Comparison of ENCODE assay signal across 1 cellular context in the genomic region with DNA sequence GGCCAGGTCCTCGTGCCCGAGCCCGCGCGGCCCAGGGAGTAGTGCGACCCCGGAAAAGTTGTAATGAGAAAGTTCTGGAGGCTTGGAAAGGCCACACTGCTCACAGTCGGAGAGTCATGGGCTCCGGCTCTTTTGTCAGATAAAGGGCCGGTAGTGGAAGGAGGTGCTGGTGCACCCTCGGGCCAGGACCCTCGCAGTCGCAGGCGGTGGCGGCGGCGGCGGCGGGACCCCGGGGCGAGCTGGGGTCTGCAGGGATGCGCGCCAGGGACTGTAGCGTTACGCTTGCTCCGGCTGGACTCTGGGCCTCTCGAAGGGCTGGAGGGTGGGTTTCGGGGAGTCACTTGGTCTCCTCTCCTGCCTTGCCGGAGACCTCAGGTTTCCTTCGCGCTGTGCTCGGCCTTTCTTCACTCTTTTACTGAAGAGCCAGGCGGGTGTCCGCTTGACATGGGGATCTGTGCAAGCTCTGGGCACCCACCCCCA.
TF ChIP-seq lines count a peak whose summit lies in the region.

No MANE protein-coding gene starts in this region.

TF ChIP-seq in GM12878, 131 proteins besides CTCF, POLR2A, EP300 and RAD21 (continued from another document):
- TF ChIP-seq, protein P1, sequence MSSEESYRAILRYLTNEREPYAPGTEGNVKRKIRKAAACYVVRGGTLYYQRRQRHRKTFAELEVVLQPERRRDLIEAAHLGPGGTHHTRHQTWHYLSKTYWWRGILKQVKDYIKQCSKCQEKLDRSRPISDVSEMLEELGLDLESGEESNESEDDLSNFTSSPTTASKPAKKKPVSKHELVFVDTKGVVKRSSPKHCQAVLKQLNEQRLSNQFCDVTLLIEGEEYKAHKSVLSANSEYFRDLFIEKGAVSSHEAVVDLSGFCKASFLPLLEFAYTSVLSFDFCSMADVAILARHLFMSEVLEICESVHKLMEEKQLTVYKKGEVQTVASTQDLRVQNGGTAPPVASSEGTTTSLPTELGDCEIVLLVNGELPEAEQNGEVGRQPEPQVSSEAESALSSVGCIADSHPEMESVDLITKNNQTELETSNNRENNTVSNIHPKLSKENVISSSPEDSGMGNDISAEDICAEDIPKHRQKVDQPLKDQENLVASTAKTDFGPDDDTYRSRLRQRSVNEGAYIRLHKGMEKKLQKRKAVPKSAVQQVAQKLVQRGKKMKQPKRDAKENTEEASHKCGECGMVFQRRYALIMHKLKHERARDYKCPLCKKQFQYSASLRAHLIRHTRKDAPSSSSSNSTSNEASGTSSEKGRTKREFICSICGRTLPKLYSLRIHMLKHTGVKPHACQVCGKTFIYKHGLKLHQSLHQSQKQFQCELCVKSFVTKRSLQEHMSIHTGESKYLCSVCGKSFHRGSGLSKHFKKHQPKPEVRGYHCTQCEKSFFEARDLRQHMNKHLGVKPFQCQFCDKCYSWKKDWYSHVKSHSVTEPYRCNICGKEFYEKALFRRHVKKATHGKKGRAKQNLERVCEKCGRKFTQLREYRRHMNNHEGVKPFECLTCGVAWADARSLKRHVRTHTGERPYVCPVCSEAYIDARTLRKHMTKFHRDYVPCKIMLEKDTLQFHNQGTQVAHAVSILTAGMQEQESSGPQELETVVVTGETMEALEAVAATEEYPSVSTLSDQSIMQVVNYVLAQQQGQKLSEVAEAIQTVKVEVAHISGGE (CRISPR knock-in tag; IDR thresholded peaks at IDR 0.05) = no peak
- TF ChIP-seq, protein P2, sequence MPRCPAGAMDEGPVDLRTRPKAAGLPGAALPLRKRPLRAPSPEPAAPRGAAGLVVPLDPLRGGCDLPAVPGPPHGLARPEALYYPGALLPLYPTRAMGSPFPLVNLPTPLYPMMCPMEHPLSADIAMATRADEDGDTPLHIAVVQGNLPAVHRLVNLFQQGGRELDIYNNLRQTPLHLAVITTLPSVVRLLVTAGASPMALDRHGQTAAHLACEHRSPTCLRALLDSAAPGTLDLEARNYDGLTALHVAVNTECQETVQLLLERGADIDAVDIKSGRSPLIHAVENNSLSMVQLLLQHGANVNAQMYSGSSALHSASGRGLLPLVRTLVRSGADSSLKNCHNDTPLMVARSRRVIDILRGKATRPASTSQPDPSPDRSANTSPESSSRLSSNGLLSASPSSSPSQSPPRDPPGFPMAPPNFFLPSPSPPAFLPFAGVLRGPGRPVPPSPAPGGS (IDR thresholded peaks at IDR 0.05; ENCODE audit: borderline replicate concordance, insufficient read depth, low read depth, low read length, poor library complexity, severe bottlenecking) = no peak
- TF ChIP-seq MEF2B (IDR thresholded peaks at IDR 0.05; ENCODE audit: partially characterized antibody, poor library complexity, severe bottlenecking) = no peak
- TF ChIP-seq CHD1 (IDR thresholded peaks at IDR 0.05; ENCODE audit: low read depth, low read length) = no peak
- TF ChIP-seq ZNF274 (IDR thresholded peaks at IDR 0.05; ENCODE audit: insufficient read depth, insufficient read length) = no peak
- TF ChIP-seq TCF7 (IDR thresholded peaks at IDR 0.05; ENCODE audit: borderline replicate concordance) = no peak
- TF ChIP-seq DPF2 (IDR thresholded peaks at IDR 0.05) = no peak
- TF ChIP-seq, protein P3, sequence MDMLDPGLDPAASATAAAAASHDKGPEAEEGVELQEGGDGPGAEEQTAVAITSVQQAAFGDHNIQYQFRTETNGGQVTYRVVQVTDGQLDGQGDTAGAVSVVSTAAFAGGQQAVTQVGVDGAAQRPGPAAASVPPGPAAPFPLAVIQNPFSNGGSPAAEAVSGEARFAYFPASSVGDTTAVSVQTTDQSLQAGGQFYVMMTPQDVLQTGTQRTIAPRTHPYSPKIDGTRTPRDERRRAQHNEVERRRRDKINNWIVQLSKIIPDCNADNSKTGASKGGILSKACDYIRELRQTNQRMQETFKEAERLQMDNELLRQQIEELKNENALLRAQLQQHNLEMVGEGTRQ (IDR thresholded peaks at IDR 0.05; ENCODE audit: borderline replicate concordance, low read depth, low read length) = no peak
- TF ChIP-seq CHD4 (IDR thresholded peaks at IDR 0.05) = no peak
TF ChIP-seq in GM12878: peak in this region for 0.
